ENCODE assay signal across 28 cellular contexts in genomic region chr5:118989816-118990215, GRCh38. TPM values are rescaled to one million over a fixed set of nuclear protein-coding genes. Genes with fewer than 3 reads are reported as not detected.
A peak's percentile ranks its signal among the peaks of the same experiment; 100 is the strongest.
DNase-seq lines count a peak whose midpoint lies in the region; ATAC-seq and TF ChIP-seq lines count a peak whose summit lies in the region.
"Had no signal": no experiment of that assay in that cellular context is flagged by ENCODE, and none has a peak within 500 bp of the region (broad histone marks: within the 10 kb centered on the region; RNA-seq: fewer than 3 reads in every experiment).

No MANE protein-coding gene starts in this region.

- WGBS in right cardiac atrium = 48% methylated on average over 6 of the region's 6 CpGs

- H3K27me3 Mint-ChIP-seq in T-helper 17 cell = no peaks in the 10 kb centered on the region
- H3K27me3 Mint-ChIP-seq in mesothelial cell of epicardium (ENCODE audit: low read depth) = no peaks in the 10 kb centered on the region
- H3K27me3 Mint-ChIP-seq in activated T-cell treated with anti-CD3 and anti-CD28 coated beads, Interleukin-2, amount 50 U/mL, for 4 hours (ENCODE audit: low read depth) = no peaks in the 10 kb centered on the region
- H3K27me3 Mint-ChIP-seq: IgD-negative memory B cell; stimulated activated naive CD8-positive, alpha-beta T cell treated with anti-CD3 and anti-CD28 coated beads, Interleukin-15, Interleukin-2, amounts not matched to agents 100 ng/mL and 50 ng/mL, for 24 hours had no signal

- no peak overlapping the region for H3K9ac ChIP-seq in colonic mucosa (ENCODE audit: low read depth in 2 of 2, low read length in 2 of 2)

- intact Hi-C loops in right cardiac atrium (cut with DNase I) (loop anchor here in 2 of 4 donors (5.0 kb wide), 1 partner anchor 422 kb away; no protein-coding TSS in a partner anchor), colonic mucosa (cut with DNase I) (loop anchor here (5.0 kb wide), 3 partner anchors 267 to 422 kb away; no protein-coding TSS in a partner anchor)

- no peak overlapping the region for H3K4me3 Mint-ChIP-seq in T-helper 17 cell
- no peak overlapping the region for H3K4me3 Mint-ChIP-seq in mesothelial cell of epicardium
- no peak overlapping the region for H3K4me3 Mint-ChIP-seq in activated T-cell treated with anti-CD3 and anti-CD28 coated beads, Interleukin-2, amount 50 U/mL, for 4 hours

- no peaks in the 10 kb centered on the region for H3K36me3 Mint-ChIP-seq in T-helper 17 cell (ENCODE audit: low read depth)
- H3K36me3 Mint-ChIP-seq in mesothelial cell of epicardium = peaks cover 2% of the 10 kb centered on the region
- no peaks in the 10 kb centered on the region for H3K36me3 Mint-ChIP-seq in activated T-cell treated with anti-CD3 and anti-CD28 coated beads, Interleukin-2, amount 50 U/mL, for 4 hours (ENCODE audit: insufficient read depth)
- H3K36me3 Mint-ChIP-seq: IgD-negative memory B cell had no signal

- H3K27ac Mint-ChIP-seq in T-helper 17 cell (peak overlapping the region; percentile 34), mesothelial cell of epicardium (peak overlapping the region; percentile 72)
- H3K27ac Mint-ChIP-seq: stimulated activated naive CD8-positive, alpha-beta T cell treated with anti-CD3 and anti-CD28 coated beads, Interleukin-15, Interleukin-2, amounts not matched to agents 100 ng/mL and 50 ng/mL, for 24 hours; T-helper 2 cell treated with Interferon-gamma antibody and Interleukin-4, amounts not matched to agents 5 μg/mL and 100 μg/mL, for 36 hours had no signal

- H3K36me3 ChIP-seq in cardiac muscle cell (no peaks in the 10 kb centered on the region), colonic mucosa (no peaks in the 10 kb centered on the region)
- H3K36me3 ChIP-seq: lower lobe of right lung, thoracic aorta had no signal

- DNase-seq in cardiac muscle cell (ENCODE audit: low read depth in 1 of 2, low spot score in 1 of 2) (peak; percentile 6 to 22), right cardiac atrium (no peak), T-helper 17 cell (no peak), mesothelial cell of epicardium (ENCODE audit: low spot score in 2 of 2, unreplicated experiment in 2 of 2) (no peak), colonic mucosa (no peak)
- DNase-seq in activated T-cell treated with anti-CD3 and anti-CD28 coated beads, Interleukin-2, amount 50 U/mL, for 4 hours = no peak
- DNase-seq in activated T-cell treated with anti-CD3 and anti-CD28 coated beads, Interleukin-2, amount 50 U/mL, for 1 hour = no peak
- DNase-seq in stimulated activated CD4-positive, alpha-beta T cell treated with anti-CD3 and anti-CD28 coated beads, Interleukin-4, amount 100 ng/mL, for 4 hours = no peak
- DNase-seq: activated CD4-positive, alpha-beta T cell treated with anti-CD3 and anti-CD28 coated beads, Interleukin-2, amount 50 U/mL, for 1 hour; activated naive CD4-positive, alpha-beta T cell treated with anti-CD3 and anti-CD28 coated beads, Interleukin-2, amount 50 U/mL, for 16 hours; anterior cingulate cortex; COR-L47; cortex of kidney; DMS79; effector memory CD8-positive, alpha-beta T cell; HCEC 1CT; lower lobe of right lung; NCI-H1105; NCI-H2029 treated with DMSO at 0.1 percent for 48 hours; nucleus accumbens had no signal

- H3K4me3 ChIP-seq in cardiac muscle cell (no peak overlapping the region), right cardiac atrium (ENCODE audit: low read length) (no peak overlapping the region), colonic mucosa (no peak overlapping the region)

- H3K27ac ChIP-seq in cardiac muscle cell (peak overlapping the region; percentile 15), right cardiac atrium (ENCODE audit: low read length) (no peak overlapping the region), colonic mucosa (no peak overlapping the region)
- H3K27ac ChIP-seq: foreskin keratinocyte, lower lobe of right lung, thoracic aorta had no signal

- H3K9me3 Mint-ChIP-seq in mesothelial cell of epicardium = peaks cover 6% of the 10 kb centered on the region
- H3K9me3 Mint-ChIP-seq in activated T-cell treated with anti-CD3 and anti-CD28 coated beads, Interleukin-2, amount 50 U/mL, for 4 hours = no peaks in the 10 kb centered on the region
- H3K9me3 Mint-ChIP-seq: effector memory CD8-positive, alpha-beta T cell; IgD-negative memory B cell had no signal

- H3K27me3 ChIP-seq in cardiac muscle cell = no peaks in the 10 kb centered on the region
- no peaks in the 10 kb centered on the region for H3K27me3 ChIP-seq in right cardiac atrium (ENCODE audit: control insufficient read depth, insufficient read depth)
- H3K27me3 ChIP-seq in colonic mucosa = no peaks in the 10 kb centered on the region
- H3K27me3 ChIP-seq: foreskin keratinocyte had no signal

- peaks cover 12% of the 10 kb centered on the region for H3K4me1 Mint-ChIP-seq in T-helper 17 cell
- H3K4me1 Mint-ChIP-seq in mesothelial cell of epicardium = peaks cover 39% of the 10 kb centered on the region
- H3K4me1 Mint-ChIP-seq in activated T-cell treated with anti-CD3 and anti-CD28 coated beads, Interleukin-2, amount 50 U/mL, for 4 hours (ENCODE audit: low read depth) = peaks cover 17% of the 10 kb centered on the region

- TF ChIP-seq CTCF in cardiac muscle cell (IDR thresholded peaks at IDR 0.05; ENCODE audit: low read depth, low read length) = no peak
- TF ChIP-seq CTCF in mesothelial cell of epicardium (IDR thresholded peaks at IDR 0.05; ENCODE audit: unreplicated experiment) = no peak
- no peak for TF ChIP-seq CTCF in colonic mucosa (IDR thresholded peaks at IDR 0.05)

- H3K4me1 ChIP-seq in cardiac muscle cell (ENCODE audit: low read depth) = peaks cover 21% of the 10 kb centered on the region
- no peaks in the 10 kb centered on the region for H3K4me1 ChIP-seq in right cardiac atrium (ENCODE audit: control insufficient read depth, insufficient read depth, low read length)
- no peaks in the 10 kb centered on the region for H3K4me1 ChIP-seq in colonic mucosa

- ATAC-seq in right cardiac atrium (no peak), T-helper 17 cell (no peak)
- no peak for ATAC-seq in activated T-cell treated with anti-CD3 and anti-CD28 coated beads, Interleukin-2, amount 50 U/mL, for 4 hours
- ATAC-seq: effector memory CD8-positive, alpha-beta T cell; esophagus mucosa; foreskin keratinocyte; lower lobe of right lung; Right ventricle myocardium inferior; SK-N-SH treated with all-trans-retinoic acid at 6 μM for 48 hours had no signal

- H3K9me3 ChIP-seq in cardiac muscle cell (ENCODE audit: low read depth) (no peaks in the 10 kb centered on the region), right cardiac atrium (ENCODE audit: control insufficient read depth, low read length) (no peaks in the 10 kb centered on the region), T-helper 17 cell (ENCODE audit: control insufficient read depth, low read length, poor library complexity, severe bottlenecking) (no peaks in the 10 kb centered on the region), colonic mucosa (no peaks in the 10 kb centered on the region)
- H3K9me3 ChIP-seq: lower lobe of right lung, thoracic aorta had no signal

RNA-seq across cellular contexts. Expression of gene DTWD2, which starts 1.5 kb away (rescaled TPM):
- 25.1 and 30.7 TPM in 2 replicates for total RNA-seq in cardiac muscle cell
- polyA plus RNA-seq in cardiac muscle cell = 6.5 and 6.8 TPM in 2 replicates
- 10 to 100 TPM in 2 of 4 donors, 1 to 10 TPM in 2; 8.1 to 11.5 (median 9.7) TPM for total RNA-seq in right cardiac atrium
- 6.1 TPM for polyA plus RNA-seq in right cardiac atrium
- total RNA-seq in T-helper 17 cell = 1 to 10 TPM; 1.9 to 2.2 TPM
- total RNA-seq in mesothelial cell of epicardium = 8.2 to 9.3 TPM (median 9.1 TPM) in 3 replicates
- total RNA-seq in activated T-cell treated with anti-CD3 and anti-CD28 coated beads, Interleukin-2, amount 50 U/mL, for 4 hours = 1 to 10 TPM; 3.5 to 4.3 (median 3.7) TPM
- total RNA-seq in colonic mucosa = 10 to 100 TPM in 1 of 2 donors, 1 to 10 TPM in 1; 7.5 to 11.7 TPM

Comparison
In these comparisons a context has a peak if more than half of its experiments do, and no peak if none do; other contexts are left out.
1. DNase-seq: peak in cardiac muscle cell (2 of 2); none in right cardiac atrium (0 of 3), T-helper 17 cell (0 of 3), mesothelial cell of epicardium (0 of 2), activated T-cell treated with anti-CD3 and anti-CD28 coated beads, Interleukin-2, amount 50 U/mL, for 4 hours (single experiment), activated T-cell treated with anti-CD3 and anti-CD28 coated beads, Interleukin-2, amount 50 U/mL, for 1 hour (single experiment), stimulated activated CD4-positive, alpha-beta T cell treated with anti-CD3 and anti-CD28 coated beads, Interleukin-4, amount 100 ng/mL, for 4 hours (0 of 2) and colonic mucosa (single experiment).